In the genomic region with DNA sequence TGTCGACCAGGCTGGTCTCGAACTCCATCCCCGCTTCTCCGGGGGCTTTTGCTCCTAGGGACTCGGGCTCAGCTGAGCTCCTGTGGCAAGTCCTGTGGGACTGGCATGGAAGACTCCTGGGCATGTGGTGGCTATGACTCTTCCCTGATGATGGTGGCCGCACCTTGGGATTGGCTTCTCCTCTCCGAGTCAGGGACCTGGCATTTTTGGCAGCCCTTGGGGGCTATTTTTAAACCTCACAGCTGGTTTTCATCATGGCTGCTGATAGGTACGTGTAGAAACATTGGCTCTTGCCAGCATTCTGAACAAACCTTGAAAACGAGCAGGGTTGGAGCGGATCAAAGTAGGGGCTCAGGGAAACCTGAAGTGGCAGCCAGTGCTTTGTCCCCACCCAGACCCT, we compare ENCODE assay signal across 20 cellular contexts. TPM values are rescaled to one million over a fixed set of nuclear protein-coding genes. Genes with fewer than 3 reads are reported as not detected.
DNase-seq lines count a peak whose midpoint lies in the region; ATAC-seq and TF ChIP-seq lines count a peak whose summit lies in the region.
"Had no signal": no experiment of that assay in that cellular context is flagged by ENCODE, and none has a peak within 500 bp of the region (broad histone marks: within the 10 kb centered on the region; RNA-seq: fewer than 3 reads in every experiment).

No MANE protein-coding gene starts in this region.

- POLR2A ChIA-PET in CD8-positive, alpha-beta memory T cell (lab: Charles Lee), result interaction anchor here (0.6 kb wide), 1 partner anchor 47 kb away, joined by 3 read pairs; no protein-coding TSS in a partner anchor

- H3K4me3 ChIP-seq in fibroblast of lung (replicated peaks in 1 of 4; ENCODE audit: control extremely low read depth in 1 of 4, insufficient read depth in 1 of 4, low read depth in 3 of 4, low read length in 4 of 4) (no peak overlapping the region), upper lobe of right lung (no peak overlapping the region)
- H3K4me3 ChIP-seq in CD8-positive, alpha-beta memory T cell (ENCODE audit: low read length), result no peak overlapping the region
- H3K4me3 ChIP-seq: lower lobe of right lung, neural progenitor cell, spleen had no signal

- H3K27ac Mint-ChIP-seq in nephron progenitor cell, result peak overlapping the region; percentile 36
- no peak overlapping the region for H3K27ac Mint-ChIP-seq in CD8-positive, alpha-beta memory T cell
- H3K27ac Mint-ChIP-seq: activated CD4-positive, alpha-beta memory T cell treated with anti-CD3 and anti-CD28 coated beads, Interleukin-2, amount 10 ng/mL, durations not matched to agents 7 days and 5 days; activated T-helper 17 cell treated with anti-CD3 and anti-CD28 coated beads, Interleukin-2, amount 50 U/mL, for 72 hours; neural progenitor cell had no signal

- no peak overlapping the region for H3K9ac ChIP-seq in fibroblast of lung (ENCODE audit: insufficient read depth, low read length)
- H3K9ac ChIP-seq: neural progenitor cell had no signal

- H3K9me3 Mint-ChIP-seq in nephron progenitor cell, result peaks cover 5% of the 10 kb centered on the region
- no peaks in the 10 kb centered on the region for H3K9me3 Mint-ChIP-seq in CD8-positive, alpha-beta memory T cell
- H3K9me3 Mint-ChIP-seq: activated CD4-positive, alpha-beta memory T cell treated with anti-CD3 and anti-CD28 coated beads, Interleukin-2, amount 10 ng/mL, durations not matched to agents 7 days and 5 days; activated T-helper 17 cell treated with anti-CD3 and anti-CD28 coated beads, Interleukin-2, amount 50 U/mL, for 72 hours; neural progenitor cell had no signal

- CTCF ChIA-PET in CD8-positive, alpha-beta memory T cell (lab: Charles Lee), result interaction anchor here (1.3 to 1.4 kb wide), 2 partner anchors 47 to 64 kb away, joined by 3 read pairs; no protein-coding TSS in a partner anchor

- H3K9me3 ChIP-seq in fibroblast of lung (ENCODE audit: control insufficient read depth, insufficient read depth, low read depth, low read length) (no peaks in the 10 kb centered on the region), upper lobe of right lung (no peaks in the 10 kb centered on the region)
- H3K9me3 ChIP-seq in CD8-positive, alpha-beta memory T cell (ENCODE audit: low read length), result no peaks in the 10 kb centered on the region
- H3K9me3 ChIP-seq: lower lobe of right lung had no signal

- H3K4me3 Mint-ChIP-seq in nephron progenitor cell, result no peak overlapping the region
- no peak overlapping the region for H3K4me3 Mint-ChIP-seq in CD8-positive, alpha-beta memory T cell
- H3K4me3 Mint-ChIP-seq: activated CD4-positive, alpha-beta memory T cell treated with anti-CD3 and anti-CD28 coated beads, Interleukin-2, amount 10 ng/mL, durations not matched to agents 7 days and 5 days; activated T-helper 17 cell treated with anti-CD3 and anti-CD28 coated beads, Interleukin-2, amount 50 U/mL, for 72 hours; B cell; neural progenitor cell had no signal

- H3K27me3 Mint-ChIP-seq in nephron progenitor cell (ENCODE audit: low read depth, poor library complexity), result peaks cover 9% of the 10 kb centered on the region
- peaks cover 0 to 2% of the 10 kb centered on the region in 2 donors for H3K27me3 Mint-ChIP-seq in CD8-positive, alpha-beta memory T cell
- H3K27me3 Mint-ChIP-seq: activated T-helper 17 cell treated with anti-CD3 and anti-CD28 coated beads, Interleukin-2, amount 50 U/mL, for 72 hours; B cell had no signal

- H3K36me3 ChIP-seq in fibroblast of lung (ENCODE audit: control insufficient read depth, insufficient read depth, low read length) (no peaks in the 10 kb centered on the region), upper lobe of right lung (no peaks in the 10 kb centered on the region)
- no peaks in the 10 kb centered on the region for H3K36me3 ChIP-seq in CD8-positive, alpha-beta memory T cell (ENCODE audit: insufficient read depth, low read length)
- H3K36me3 ChIP-seq: lower lobe of right lung, neural progenitor cell, spleen had no signal

- H3K4me1 ChIP-seq in fibroblast of lung (ENCODE audit: control insufficient read depth, extremely low read depth, insufficient read depth, low read length) (peaks cover 7% of the 10 kb centered on the region), upper lobe of right lung (peaks cover 17% of the 10 kb centered on the region)
- peaks cover 10% of the 10 kb centered on the region for H3K4me1 ChIP-seq in CD8-positive, alpha-beta memory T cell (ENCODE audit: insufficient read depth, low read length)

- H3K27ac ChIP-seq in fibroblast of lung (ENCODE audit: insufficient read depth, low read length) (no peak overlapping the region), upper lobe of right lung (no peak overlapping the region)
- H3K27ac ChIP-seq in CD8-positive, alpha-beta memory T cell (ENCODE audit: low read depth, low read length), result no peak overlapping the region
- H3K27ac ChIP-seq: HL-60, lower lobe of right lung, neural progenitor cell, spleen had no signal

- H3K79me2 ChIP-seq in fibroblast of lung (ENCODE audit: control insufficient read depth, insufficient read depth, low read length), result no peaks in the 10 kb centered on the region

- no peak for ATAC-seq in upper lobe of right lung
- ATAC-seq: activated T-helper 17 cell treated with anti-CD3 and anti-CD28 coated beads, Interleukin-2, amount 50 U/mL, for 72 hours; lower lobe of right lung had no signal

- DNase-seq in AG08395 (ENCODE audit: low spot score) (peak; percentile 86), M059J (ENCODE audit: low read depth) (peak; percentile 33), fibroblast of lung (ENCODE audit: low read depth in 2 of 2) (peak; percentile 42 to 54), nephron progenitor cell (no peak), NCI-H526 treated with DMSO at 0.1 percent for 48 hours (lab: John Stamatoyannopoulos, UW) (no peak), upper lobe of right lung (no peak), posterior cingulate gyrus (no peak)
- no peak for DNase-seq in CD8-positive, alpha-beta memory T cell
- DNase-seq: activated CD4-positive, alpha-beta memory T cell treated with anti-CD3 and anti-CD28 coated beads, Interleukin-2, amount 10 ng/mL, durations not matched to agents 7 days and 5 days; caudate nucleus; DND-41; lower lobe of right lung; NCI-H2029 treated with DMSO at 0.1 percent for 48 hours; NCI-H774; SHP77; spleen had no signal

- no peak overlapping the region for H2AFZ ChIP-seq in fibroblast of lung (ENCODE audit: low read length)
- H2AFZ ChIP-seq: neural progenitor cell had no signal

- H3K27me3 ChIP-seq in fibroblast of lung (ENCODE audit: control insufficient read depth, insufficient read depth, low read length) (no peaks in the 10 kb centered on the region), upper lobe of right lung (no peaks in the 10 kb centered on the region)
- no peaks in the 10 kb centered on the region for H3K27me3 ChIP-seq in CD8-positive, alpha-beta memory T cell (ENCODE audit: insufficient read depth, low read length, poor library complexity, severe bottlenecking)
- H3K27me3 ChIP-seq: neural progenitor cell, spleen had no signal

- H3K36me3 Mint-ChIP-seq in nephron progenitor cell (ENCODE audit: low read depth), result no peaks in the 10 kb centered on the region
- no peaks in the 10 kb centered on the region for H3K36me3 Mint-ChIP-seq in CD8-positive, alpha-beta memory T cell
- H3K36me3 Mint-ChIP-seq: neural progenitor cell had no signal

- H3K4me2 ChIP-seq in fibroblast of lung (ENCODE audit: extremely low read depth, insufficient read depth, low read length), result peak overlapping the region; percentile 25
- H3K4me2 ChIP-seq: neural progenitor cell had no signal

- peaks cover 59% of the 10 kb centered on the region for H3K4me1 Mint-ChIP-seq in nephron progenitor cell
- peaks cover 6 to 10% (median 7%) of the 10 kb centered on the region in 3 donors for H3K4me1 Mint-ChIP-seq in CD8-positive, alpha-beta memory T cell

- H4K20me1 ChIP-seq in fibroblast of lung (ENCODE audit: control insufficient read depth, extremely low read depth, insufficient read depth, low read length), result no peaks in the 10 kb centered on the region

- intact Hi-C loops in upper lobe of right lung (cut with DNase I) (no loop called here), posterior cingulate gyrus (cut with DNase I) (no loop called here)

- no peak for TF ChIP-seq CTCF in fibroblast of lung (conservative IDR thresholded peaks at IDR 0.05 in 1 of 2, IDR thresholded peaks at IDR 0.05 in 1 of 2; ENCODE audit: low read depth in 1 of 2, low read length in 2 of 2)
- TF ChIP-seq CTCF in nephron progenitor cell (IDR thresholded peaks at IDR 0.05), result no peak
- TF ChIP-seq CTCF in upper lobe of right lung (IDR thresholded peaks at IDR 0.05), result no peak

RNA-seq across cellular contexts. Expression of a gene that starts 54.1 kb away (rescaled TPM):
- total RNA-seq in M059J (2014; rRNA removed; shearing (Covaris generic)), result 14.0 and 16.1 TPM in 2 replicates
- total RNA-seq in fibroblast of lung (7.9 and 8.5 TPM in 2 replicates), upper lobe of right lung (13.4 TPM)
- 3.9 and 7.3 TPM in 2 replicates for polyA plus RNA-seq in fibroblast of lung
- polyA plus RNA-seq in fibroblast of lung (2012), result 4.6 and 9.9 TPM in 2 replicates
- polyA minus RNA-seq in fibroblast of lung (ENCODE audit: low replicate concordance), result 2.8 and 4.0 TPM in 2 replicates
- 100 to 1,000 TPM; 101 to 107 TPM for total RNA-seq in CD8-positive, alpha-beta memory T cell
- 94.4 TPM for polyA plus RNA-seq in CD8-positive, alpha-beta memory T cell

Comparison
In these comparisons a context has a peak if more than half of its experiments do, and no peak if none do; other contexts are left out.
1. DNase-seq: peak in AG08395 (single experiment), M059J (single experiment) and fibroblast of lung (2 of 2); none in nephron progenitor cell (single experiment), CD8-positive, alpha-beta memory T cell (0 of 5), NCI-H526 treated with DMSO at 0.1 percent for 48 hours (single experiment), upper lobe of right lung (single experiment) and posterior cingulate gyrus (0 of 10).